In genomic region chr1:230831706-230832105, GRCh38 we compare ENCODE assay signal across 22 cellular contexts.
"Had no signal": no experiment of that assay in that cellular context is flagged by ENCODE, and none has a peak within 500 bp of the region (broad histone marks: within the 10 kb centered on the region; RNA-seq: fewer than 3 reads in every experiment).

No MANE protein-coding gene starts in this region.

- H3K79me2 ChIP-seq: parathyroid adenoma had no signal

- H3K9ac ChIP-seq: parathyroid adenoma had no signal

- H3K4me3 ChIP-seq: heart right ventricle, lung, right lobe of liver, skin epidermis, stomach, transverse colon, uterus had no signal

- H3K27ac Mint-ChIP-seq: activated naive CD8-positive, alpha-beta T cell; activated T-cell treated with anti-CD3 and anti-CD28 coated beads, Interleukin-2, amount 50 U/mL, for 24 hours; activated T-helper 17 cell treated with anti-CD3 and anti-CD28 coated beads, Interleukin-2, amount 50 U/mL, for 72 hours; natural killer cell treated with Interleukin-12 subunit alpha and Interleukin-12 subunit beta and Interleukin-15 and Interleukin-18, amount 100 ng/mL, for 72 hours; stimulated activated memory B cell treated with anti-CD40 and anti-IgM and Interleukin-4, amounts not matched to agents 10 μg/mL and 1 μg/mL and 100 μg/mL, for 72 hours had no signal

- H3K9me3 ChIP-seq: right lobe of liver, stomach, transverse colon, uterus had no signal

- H3K4me1 ChIP-seq: parathyroid adenoma, right lobe of liver, transverse colon had no signal

- FAIRE-seq: bronchial epithelial cell, keratinocyte had no signal

- H2AFZ ChIP-seq: parathyroid adenoma had no signal

- H3K27me3 ChIP-seq: heart right ventricle, right lobe of liver, stomach, transverse colon, uterus had no signal

- H3K4me3 Mint-ChIP-seq: activated naive CD8-positive, alpha-beta T cell; activated T-cell treated with anti-CD3 and anti-CD28 coated beads, Interleukin-2, amount 50 U/mL, for 24 hours; activated T-helper 17 cell treated with anti-CD3 and anti-CD28 coated beads, Interleukin-2, amount 50 U/mL, for 72 hours; natural killer cell treated with Interleukin-12 subunit alpha and Interleukin-12 subunit beta and Interleukin-15 and Interleukin-18, amount 100 ng/mL, for 72 hours; stimulated activated memory B cell treated with anti-CD40 and anti-IgM and Interleukin-4, amounts not matched to agents 10 μg/mL and 1 μg/mL and 100 μg/mL, for 72 hours had no signal

- DNase-seq: activated CD4-positive, alpha-beta T cell treated with anti-CD3 and anti-CD28 coated beads for 1 hour; activated T-cell treated with anti-CD3 and anti-CD28 coated beads, Interleukin-2, amount 50 U/mL, for 24 hours; amygdala; cortex of kidney; heart right ventricle; midbrain; nucleus accumbens; right lobe of liver; stimulated activated CD4-positive, alpha-beta T cell treated with anti-CD3 and anti-CD28 coated beads, Interleukin-2, amount 100 ng/mL, for 24 hours; stomach; T-helper 1 cell; transverse colon; uterus had no signal

- H3K4me1 Mint-ChIP-seq: activated T-helper 17 cell treated with anti-CD3 and anti-CD28 coated beads, Interleukin-2, amount 50 U/mL, for 72 hours; stimulated activated memory B cell treated with anti-CD40 and anti-IgM and Interleukin-4, amounts not matched to agents 10 μg/mL and 1 μg/mL and 100 μg/mL, for 72 hours had no signal

- H3K36me3 Mint-ChIP-seq: activated naive CD8-positive, alpha-beta T cell; natural killer cell treated with Interleukin-12 subunit alpha and Interleukin-12 subunit beta and Interleukin-15 and Interleukin-18, amount 100 ng/mL, for 72 hours; stimulated activated memory B cell treated with anti-CD40 and anti-IgM and Interleukin-4, amounts not matched to agents 10 μg/mL and 1 μg/mL and 100 μg/mL, for 72 hours had no signal

- ATAC-seq: activated T-helper 17 cell treated with anti-CD3 and anti-CD28 coated beads, Interleukin-2, amount 50 U/mL, for 72 hours; heart right ventricle; natural killer cell treated with Interleukin-12 subunit alpha and Interleukin-12 subunit beta and Interleukin-15 and Interleukin-18, amount 100 ng/mL, for 72 hours; right lobe of liver; stimulated activated memory B cell treated with anti-CD40 and anti-IgM and Interleukin-4, amounts not matched to agents 10 μg/mL and 1 μg/mL and 100 μg/mL, for 72 hours had no signal

- H3K27me3 Mint-ChIP-seq: activated naive CD8-positive, alpha-beta T cell had no signal

- H3K9me3 Mint-ChIP-seq: activated T-cell treated with anti-CD3 and anti-CD28 coated beads, Interleukin-2, amount 50 U/mL, for 24 hours; activated T-helper 17 cell treated with anti-CD3 and anti-CD28 coated beads, Interleukin-2, amount 50 U/mL, for 72 hours; natural killer cell treated with Interleukin-12 subunit alpha and Interleukin-12 subunit beta and Interleukin-15 and Interleukin-18, amount 100 ng/mL, for 72 hours had no signal

- H3K36me3 ChIP-seq: right lobe of liver, transverse colon, uterus had no signal

- H3K27ac ChIP-seq: heart right ventricle, parathyroid adenoma, right lobe of liver, skin epidermis, stomach, transverse colon had no signal
